16 cellular contexts compared by ENCODE assay signal in genomic region chr14:90743826-90744225, GRCh38.
DNase-seq lines count a peak whose midpoint lies in the region; ATAC-seq and TF ChIP-seq lines count a peak whose summit lies in the region.
"Had no signal": no experiment of that assay in that cellular context is flagged by ENCODE, and none has a peak within 500 bp of the region (broad histone marks: within the 10 kb centered on the region; RNA-seq: fewer than 3 reads in every experiment).

No MANE protein-coding gene starts in this region.

- H3K4me1 ChIP-seq in right cardiac atrium (ENCODE audit: control insufficient read depth, insufficient read depth, low read length) (peaks cover 4% of the 10 kb centered on the region), spleen (peaks cover 0 to 26% (median 9%) of the 10 kb centered on the region in 6 donors), aorta (ENCODE audit: control insufficient read depth in 1 of 2, insufficient read depth in 2 of 2, low read length in 2 of 2) (peaks cover 0 to 3% of the 10 kb centered on the region in 2 donors)
- H3K4me1 ChIP-seq: A549 had no signal

- H3K4me3 ChIP-seq in right cardiac atrium (ENCODE audit: low read length) = no peak overlapping the region
- no peak overlapping the region for H3K4me3 ChIP-seq in spleen
- H3K4me3 ChIP-seq in aorta (ENCODE audit: low read length in 2 of 2) = no peak overlapping the region
- H3K4me3 ChIP-seq: A549 had no signal

- no peak for TF ChIP-seq POLR2A in spleen (IDR thresholded peaks at IDR 0.05)

- WGBS in right cardiac atrium = 85% methylated on average over 10 of the region's 10 CpGs
- WGBS in spleen, 5 donors = 85 to 93% (median 91%) methylated on average over 10 of the region's 10 CpGs
- WGBS in aorta, 2 donors = 57 to 73% methylated on average over 10 of the region's 10 CpGs

- DNase-seq in right cardiac atrium (peak in 1 of 3 donors; percentile 50), left cardiac atrium (no peak), spleen (no peak), aorta (no peak), superior temporal gyrus (ENCODE audit: extremely low spot score) (no peak), GDM1 (lab: John Stamatoyannopoulos, UW) (no peak), NCI-H510A (lab: John Stamatoyannopoulos, UW) (no peak)
- DNase-seq: COR-L47, DMS153, NCI-H1048, NCI-H1436 treated with DMSO at 0.1 percent for 48 hours, NCI-H2081, NCI-H510A treated with DMSO at 0.1 percent for 48 hours had no signal

- ATAC-seq in right cardiac atrium = peak in 1 of 2 donors; percentile 22
- ATAC-seq in left cardiac atrium = no peak
- ATAC-seq in aorta (ENCODE audit: low FRiP score) = no peak
- ATAC-seq: A549 had no signal

- H3K9me3 ChIP-seq in right cardiac atrium (ENCODE audit: control insufficient read depth, low read length) (no peaks in the 10 kb centered on the region), spleen (peaks cover 0 to 13% (median 6%) of the 10 kb centered on the region in 8 donors), aorta (ENCODE audit: control insufficient read depth, low read length) (no peaks in the 10 kb centered on the region)

- no peaks in the 10 kb centered on the region for H3K27me3 Mint-ChIP-seq in nephron (ENCODE audit: low read depth)

- H3K36me3 Mint-ChIP-seq in nephron (ENCODE audit: low read depth) = peaks cover 53% of the 10 kb centered on the region

- H3K36me3 ChIP-seq in spleen = peaks cover 0 to 5% (median 0%) of the 10 kb centered on the region in 6 donors
- no peaks in the 10 kb centered on the region for H3K36me3 ChIP-seq in aorta (ENCODE audit: control insufficient read depth in 1 of 2, insufficient read depth in 2 of 2, low read length in 1 of 2)

- H3K4me1 Mint-ChIP-seq in nephron = peaks cover 19% of the 10 kb centered on the region

- peaks cover 16% of the 10 kb centered on the region for H3K9me3 Mint-ChIP-seq in nephron

- TF ChIP-seq CTCF in nephron (IDR thresholded peaks at IDR 0.05; ENCODE audit: unreplicated experiment in 3 of 3) = no peak
- no peak for TF ChIP-seq CTCF in spleen (IDR thresholded peaks at IDR 0.05 in 8 of 11, conservative IDR thresholded peaks at IDR 0.05 in 3 of 11)

- H3K27ac ChIP-seq in right cardiac atrium (ENCODE audit: low read length) (peak overlapping the region; percentile 81), spleen (peak overlapping the region in 6 of 8 donors; percentile 1 to 68 (median 54)), aorta (ENCODE audit: low read depth in 1 of 2, low read length in 2 of 2) (peak overlapping the region; percentile 28 to 87)
- H3K27ac ChIP-seq: A549, C4-2B had no signal

- peak overlapping the region; percentile 7 to 73 (median 73) for H3K27ac Mint-ChIP-seq in nephron

- intact Hi-C loops in right cardiac atrium (cut with DNase I) (no loop called here), left cardiac atrium (cut with DNase I) (no loop called here), spleen (cut with DNase I; ENCODE audit: low total_unique reads) (no loop called here), aorta (cut with DNase I) (no loop called here)

- H3K27me3 ChIP-seq in right cardiac atrium (ENCODE audit: control insufficient read depth, insufficient read depth) = no peaks in the 10 kb centered on the region
- H3K27me3 ChIP-seq in spleen (replicated peaks in 1 of 7) = no peaks in the 10 kb centered on the region
- no peaks in the 10 kb centered on the region for H3K27me3 ChIP-seq in aorta (ENCODE audit: control insufficient read depth in 1 of 2, insufficient read depth in 2 of 2, low read length in 1 of 2)

- no peak overlapping the region for H3K4me3 Mint-ChIP-seq in nephron
